In the genomic region with DNA sequence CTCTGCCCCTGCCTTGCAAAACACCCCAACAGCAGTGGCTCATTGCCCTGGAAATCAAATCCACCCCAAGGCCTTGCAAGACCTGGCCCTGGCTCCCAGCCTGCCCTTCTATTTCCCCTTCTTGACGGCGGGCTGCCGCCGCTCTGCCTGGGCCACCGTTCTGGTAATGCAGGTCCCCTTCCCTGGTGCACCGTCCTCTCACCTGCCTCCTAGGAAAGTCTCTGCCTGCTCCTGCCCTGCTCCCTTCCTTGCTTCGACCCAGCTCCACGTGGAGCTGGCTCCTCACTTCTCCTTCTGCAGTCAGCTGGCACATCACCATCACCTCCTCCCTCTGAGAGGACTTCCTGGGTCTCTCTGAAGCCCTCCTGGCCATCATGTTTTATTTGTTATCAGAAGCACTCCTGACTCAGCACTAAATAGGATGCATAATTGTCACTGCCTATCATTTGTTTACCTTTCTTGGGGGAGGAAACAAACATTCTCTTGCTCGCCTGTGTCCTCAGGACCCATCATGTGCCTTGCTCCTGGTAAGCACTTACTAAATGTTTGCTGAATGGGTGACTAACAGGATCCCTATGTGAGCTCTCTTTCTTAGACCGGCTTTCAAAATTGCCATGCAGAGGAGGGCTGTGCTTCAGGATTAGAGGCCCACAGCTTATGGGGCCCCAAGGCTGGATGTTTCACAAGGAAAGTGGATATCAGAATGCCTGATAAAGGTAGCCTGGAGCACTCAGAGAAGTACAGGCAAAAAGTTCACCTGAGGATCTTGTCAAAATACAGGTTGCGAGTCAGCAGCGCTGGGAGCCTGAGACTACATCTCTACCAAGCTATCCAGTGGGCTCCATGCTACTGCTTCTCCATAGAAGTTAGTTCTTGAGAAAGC, we compare ENCODE assay signal across 1 cellular context.
TF ChIP-seq lines count a peak whose summit lies in the region.

No MANE protein-coding gene starts in this region.

TF ChIP-seq in HepG2, 621 proteins besides CTCF, POLR2A, EP300 and RAD21 (continued from another document and continues in another):
- TF ChIP-seq TFDP1 (CRISPR knock-in tag; IDR thresholded peaks at IDR 0.05; ENCODE audit: borderline replicate concordance) (peak; percentile 39; the same call in 1 of the 2 replicates), PHF8 (CRISPR knock-in tag; IDR thresholded peaks at IDR 0.05) (peak; percentile 24; the same call in 1 of the 2 replicates), CEBPZ (IDR thresholded peaks at IDR 0.05; ENCODE audit: low read length) (no peak), XRCC5 (optimal IDR thresholded peaks at IDR 0.05; ENCODE audit: low read length) (peak; percentile 59), FOXP4 (CRISPR knock-in tag; IDR thresholded peaks at IDR 0.05) (peak; percentile 99), TEAD2 (CRISPR knock-in tag; IDR thresholded peaks at IDR 0.05) (no peak), MLX (CRISPR knock-in tag; IDR thresholded peaks at IDR 0.05) (peak; percentile 96), SOX5 (CRISPR knock-in tag; IDR thresholded peaks at IDR 0.05; ENCODE audit: borderline replicate concordance) (peak; percentile 92), ZNF138 (CRISPR knock-in tag; IDR thresholded peaks at IDR 0.05; ENCODE audit: low read depth) (no peak), HNRNPK (IDR thresholded peaks at IDR 0.05; ENCODE audit: low read depth, low read length, poor library complexity, severe bottlenecking) (no peak), RAD51 (IDR thresholded peaks at IDR 0.05; ENCODE audit: borderline replicate concordance) (no peak), CERS6 (CRISPR knock-in tag; IDR thresholded peaks at IDR 0.05) (no peak), NFYC (CRISPR knock-in tag; IDR thresholded peaks at IDR 0.05) (no peak), ASH2L (IDR thresholded peaks at IDR 0.05; ENCODE audit: insufficient read length, low read depth, low read length) (peak; percentile 64), ISL2 (CRISPR knock-in tag; IDR thresholded peaks at IDR 0.05) (peak; percentile 80), ZNF629 (CRISPR knock-in tag; conservative IDR thresholded peaks at IDR 0.05) (0 out of 2 replicates have a peak, but pooled peaks have one; percentile 16), NFE2 (CRISPR knock-in tag; IDR thresholded peaks at IDR 0.05) (no peak; the same call in 1 of the 2 replicates), MXD4 (CRISPR knock-in tag; IDR thresholded peaks at IDR 0.05) (0 out of 2 replicates have a peak, but pooled peaks have one; percentile 48), ZSCAN21 (CRISPR knock-in tag; IDR thresholded peaks at IDR 0.05; ENCODE audit: borderline replicate concordance) (no peak), FOXP1 (IDR thresholded peaks at IDR 0.05) (peak; percentile 94), FOXP1 (CRISPR knock-in tag; IDR thresholded peaks at IDR 0.05) (peak; percentile 98), ZNF607 (CRISPR knock-in tag; IDR thresholded peaks at IDR 0.05; ENCODE audit: borderline replicate concordance) (peak; percentile 71; the same call in 1 of the 2 replicates)
- TF ChIP-seq, protein P1, sequence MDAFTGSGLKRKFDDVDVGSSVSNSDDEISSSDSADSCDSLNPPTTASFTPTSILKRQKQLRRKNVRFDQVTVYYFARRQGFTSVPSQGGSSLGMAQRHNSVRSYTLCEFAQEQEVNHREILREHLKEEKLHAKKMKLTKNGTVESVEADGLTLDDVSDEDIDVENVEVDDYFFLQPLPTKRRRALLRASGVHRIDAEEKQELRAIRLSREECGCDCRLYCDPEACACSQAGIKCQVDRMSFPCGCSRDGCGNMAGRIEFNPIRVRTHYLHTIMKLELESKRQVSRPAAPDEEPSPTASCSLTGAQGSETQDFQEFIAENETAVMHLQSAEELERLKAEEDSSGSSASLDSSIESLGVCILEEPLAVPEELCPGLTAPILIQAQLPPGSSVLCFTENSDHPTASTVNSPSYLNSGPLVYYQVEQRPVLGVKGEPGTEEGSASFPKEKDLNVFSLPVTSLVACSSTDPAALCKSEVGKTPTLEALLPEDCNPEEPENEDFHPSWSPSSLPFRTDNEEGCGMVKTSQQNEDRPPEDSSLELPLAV (CRISPR knock-in tag; conservative IDR thresholded peaks at IDR 0.05; ENCODE audit: low read depth), result no peak
- TF ChIP-seq, protein P2, sequence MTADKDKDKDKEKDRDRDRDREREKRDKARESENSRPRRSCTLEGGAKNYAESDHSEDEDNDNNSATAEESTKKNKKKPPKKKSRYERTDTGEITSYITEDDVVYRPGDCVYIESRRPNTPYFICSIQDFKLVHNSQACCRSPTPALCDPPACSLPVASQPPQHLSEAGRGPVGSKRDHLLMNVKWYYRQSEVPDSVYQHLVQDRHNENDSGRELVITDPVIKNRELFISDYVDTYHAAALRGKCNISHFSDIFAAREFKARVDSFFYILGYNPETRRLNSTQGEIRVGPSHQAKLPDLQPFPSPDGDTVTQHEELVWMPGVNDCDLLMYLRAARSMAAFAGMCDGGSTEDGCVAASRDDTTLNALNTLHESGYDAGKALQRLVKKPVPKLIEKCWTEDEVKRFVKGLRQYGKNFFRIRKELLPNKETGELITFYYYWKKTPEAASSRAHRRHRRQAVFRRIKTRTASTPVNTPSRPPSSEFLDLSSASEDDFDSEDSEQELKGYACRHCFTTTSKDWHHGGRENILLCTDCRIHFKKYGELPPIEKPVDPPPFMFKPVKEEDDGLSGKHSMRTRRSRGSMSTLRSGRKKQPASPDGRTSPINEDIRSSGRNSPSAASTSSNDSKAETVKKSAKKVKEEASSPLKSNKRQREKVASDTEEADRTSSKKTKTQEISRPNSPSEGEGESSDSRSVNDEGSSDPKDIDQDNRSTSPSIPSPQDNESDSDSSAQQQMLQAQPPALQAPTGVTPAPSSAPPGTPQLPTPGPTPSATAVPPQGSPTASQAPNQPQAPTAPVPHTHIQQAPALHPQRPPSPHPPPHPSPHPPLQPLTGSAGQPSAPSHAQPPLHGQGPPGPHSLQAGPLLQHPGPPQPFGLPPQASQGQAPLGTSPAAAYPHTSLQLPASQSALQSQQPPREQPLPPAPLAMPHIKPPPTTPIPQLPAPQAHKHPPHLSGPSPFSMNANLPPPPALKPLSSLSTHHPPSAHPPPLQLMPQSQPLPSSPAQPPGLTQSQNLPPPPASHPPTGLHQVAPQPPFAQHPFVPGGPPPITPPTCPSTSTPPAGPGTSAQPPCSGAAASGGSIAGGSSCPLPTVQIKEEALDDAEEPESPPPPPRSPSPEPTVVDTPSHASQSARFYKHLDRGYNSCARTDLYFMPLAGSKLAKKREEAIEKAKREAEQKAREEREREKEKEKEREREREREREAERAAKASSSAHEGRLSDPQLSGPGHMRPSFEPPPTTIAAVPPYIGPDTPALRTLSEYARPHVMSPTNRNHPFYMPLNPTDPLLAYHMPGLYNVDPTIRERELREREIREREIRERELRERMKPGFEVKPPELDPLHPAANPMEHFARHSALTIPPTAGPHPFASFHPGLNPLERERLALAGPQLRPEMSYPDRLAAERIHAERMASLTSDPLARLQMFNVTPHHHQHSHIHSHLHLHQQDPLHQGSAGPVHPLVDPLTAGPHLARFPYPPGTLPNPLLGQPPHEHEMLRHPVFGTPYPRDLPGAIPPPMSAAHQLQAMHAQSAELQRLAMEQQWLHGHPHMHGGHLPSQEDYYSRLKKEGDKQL (CRISPR knock-in tag; IDR thresholded peaks at IDR 0.05; ENCODE audit: low read depth), result 0 out of 2 replicates have a peak, but pooled peaks have one; percentile 54
- TF ChIP-seq, protein P3, sequence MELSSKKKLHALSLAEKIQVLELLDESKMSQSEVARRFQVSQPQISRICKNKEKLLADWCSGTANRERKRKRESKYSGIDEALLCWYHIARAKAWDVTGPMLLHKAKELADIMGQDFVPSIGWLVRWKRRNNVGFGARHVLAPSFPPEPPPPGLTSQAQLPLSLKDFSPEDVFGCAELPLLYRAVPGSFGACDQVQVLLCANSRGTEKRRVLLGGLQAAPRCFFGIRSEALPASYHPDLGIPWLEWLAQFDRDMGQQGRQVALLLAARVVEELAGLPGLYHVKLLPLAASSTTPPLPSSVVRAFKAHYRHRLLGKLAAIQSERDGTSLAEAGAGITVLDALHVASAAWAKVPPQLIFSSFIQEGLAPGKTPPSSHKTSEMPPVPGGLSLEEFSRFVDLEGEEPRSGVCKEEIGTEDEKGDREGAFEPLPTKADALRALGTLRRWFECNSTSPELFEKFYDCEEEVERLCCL (CRISPR knock-in tag; IDR thresholded peaks at IDR 0.05; ENCODE audit: borderline replicate concordance), result no peak
- TF ChIP-seq, protein P4, sequence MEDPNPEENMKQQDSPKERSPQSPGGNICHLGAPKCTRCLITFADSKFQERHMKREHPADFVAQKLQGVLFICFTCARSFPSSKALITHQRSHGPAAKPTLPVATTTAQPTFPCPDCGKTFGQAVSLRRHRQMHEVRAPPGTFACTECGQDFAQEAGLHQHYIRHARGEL (CRISPR knock-in tag; IDR thresholded peaks at IDR 0.05), result no peak
